In genomic region chr3:156323466-156323865, GRCh38 we compare ENCODE assay signal across 22 cellular contexts.
DNase-seq lines count a peak whose midpoint lies in the region; ATAC-seq, FAIRE-seq and TF ChIP-seq lines count a peak whose summit lies in the region.
"Had no signal": no experiment of that assay in that cellular context is flagged by ENCODE, and none has a peak within 500 bp of the region (broad histone marks: within the 10 kb centered on the region; RNA-seq: fewer than 3 reads in every experiment).

No MANE protein-coding gene starts in this region.

- no peak overlapping the region for H3K4me3 Mint-ChIP-seq in endothelial cell (ENCODE audit: unreplicated experiment)
- H3K4me3 Mint-ChIP-seq: activated T-helper 17 cell treated with anti-CD3 and anti-CD28 coated beads, Interleukin-2, amount 50 U/mL, for 72 hours; naive B cell; T-cell had no signal

- CTCF ChIA-PET in HepG2 (lab: Yijun Ruan, JAX; ENCODE audit: low intra/inter-chr PET ratio, low total read pairs), result no interaction called here

- BruUV-seq in HepG2 (replicated peaks; lab: Mats Ljungman, UMichigan), result no TSS peak

- H3K18ac ChIP-seq in neuronal stem cell (ENCODE audit: low read length), result no peak overlapping the region

- H2BK5ac ChIP-seq in neuronal stem cell (ENCODE audit: low read length), result no peak overlapping the region

- H3K23ac ChIP-seq in neuronal stem cell (ENCODE audit: low read depth, low read length, poor library complexity), result no peak overlapping the region

- H3K27ac Mint-ChIP-seq in endothelial cell (ENCODE audit: unreplicated experiment), result peak overlapping the region; percentile 45
- H3K27ac Mint-ChIP-seq: activated T-helper 17 cell treated with anti-CD3 and anti-CD28 coated beads, Interleukin-2, amount 50 U/mL, for 72 hours; naive B cell; T-cell had no signal

- whole genome bisulfite sequencing in HepG2 (ENCODE audit: low lambda C conversion rate), result 5% methylated on average over 3 of the region's 3 CpGs
- WGBS in right lobe of liver (ENCODE audit: insufficient coverage, low coverage, low lambda C conversion rate, missing lambda C conversion rate), result 25% methylated on average over 3 of the region's 3 CpGs
- WGBS in neuronal stem cell (ENCODE audit: extremely low coverage in 2 of 2, insufficient read length in 2 of 2, insufficient replicate concordance in 1 of 2), 2 donors, result no CpG with 5 or more reads among the region's 3 CpGs

- H3K4me1 ChIP-seq in HepG2 (ENCODE audit: insufficient read depth, low read length) (no peaks in the 10 kb centered on the region), right lobe of liver (no peaks in the 10 kb centered on the region), RWPE2 (ENCODE audit: insufficient read depth, poor library complexity, severe bottlenecking) (peaks cover 8% of the 10 kb centered on the region), neuronal stem cell (ENCODE audit: control insufficient read depth in 2 of 2, insufficient read depth in 1 of 2, low read depth in 1 of 2, low read length in 2 of 2) (peaks cover 0 to 3% of the 10 kb centered on the region in 2 donors)
- H3K4me1 ChIP-seq: A549, BLaER1, gastrocnemius medialis, uterus had no signal

- no peaks in the 10 kb centered on the region for H3K79me1 ChIP-seq in neuronal stem cell (ENCODE audit: low read depth, low read length)

- H3K27ac ChIP-seq in HepG2 (ENCODE audit: extremely low read length, insufficient read depth, low read length) (no peak overlapping the region), right lobe of liver (no peak overlapping the region), RWPE2 (ENCODE audit: poor library complexity, severe bottlenecking) (no peak overlapping the region), neuronal stem cell (replicated peaks; ENCODE audit: low read length) (no peak overlapping the region)
- H3K27ac ChIP-seq: A549, BLaER1, gastrocnemius medialis, uterus had no signal

- H3K36me3 ChIP-seq in HepG2 (replicated peaks in 1 of 2; ENCODE audit: control insufficient read depth in 1 of 2, insufficient read depth in 2 of 2, low read length in 2 of 2) (no peaks in the 10 kb centered on the region), right lobe of liver (no peaks in the 10 kb centered on the region), RWPE2 (ENCODE audit: low read depth) (no peaks in the 10 kb centered on the region), neuronal stem cell (replicated peaks in 1 of 2; ENCODE audit: control insufficient read depth in 2 of 2, insufficient read depth in 2 of 2, low read length in 2 of 2) (no peaks in the 10 kb centered on the region)
- H3K36me3 ChIP-seq: BLaER1, gastrocnemius medialis, uterus had no signal

- FAIRE-seq in HepG2 (lab: Jason Lieb, UNC), result no peak
- FAIRE-seq: A549, endothelial cell of umbilical vein, keratinocyte had no signal

- H3K4me3 ChIP-seq in HepG2 (replicated peaks in 1 of 3; ENCODE audit: insufficient read depth in 1 of 3, low read depth in 2 of 3, low read length in 3 of 3), result no peak overlapping the region
- H3K4me3 ChIP-seq in right lobe of liver, result no peak overlapping the region
- no peak overlapping the region for H3K4me3 ChIP-seq in RWPE2 (ENCODE audit: severe bottlenecking)
- no peak overlapping the region for H3K4me3 ChIP-seq in neuronal stem cell (ENCODE audit: low read length in 2 of 2)
- H3K4me3 ChIP-seq: A549, BLaER1, gastrocnemius medialis, uterus had no signal

- no peak for DNase-seq in HepG2 (ENCODE audit: low spot score)
- no peak for DNase-seq in right lobe of liver
- DNase-seq in RWPE2 (ENCODE audit: low spot score), result no peak
- DNase-seq in endothelial cell (ENCODE audit: low spot score), result no peak
- no peak for DNase-seq in NCI-H1105 (lab: John Stamatoyannopoulos, UW)
- DNase-seq in neuronal stem cell (ENCODE audit: low spot score), result no peak
- DNase-seq: activated CD4-positive, alpha-beta T cell treated with anti-CD3 and anti-CD28 coated beads for 48 hours; gastrocnemius medialis; naive B cell; NCI-H1417 treated with DMSO at 0.1 percent for 48 hours; NCI-H510A; NK-92 treated with Interleukin-12 subunit alpha and Interleukin-12 subunit beta, amount 100 ng/mL, for 24 hours; substantia nigra; T-cell; uterus had no signal

- H3K36me3 Mint-ChIP-seq in endothelial cell (ENCODE audit: low read depth, unreplicated experiment), result no peaks in the 10 kb centered on the region
- H3K36me3 Mint-ChIP-seq: naive B cell, T-cell had no signal

- no peak for TF ChIP-seq EP300 in HepG2 (IDR thresholded peaks at IDR 0.05; ENCODE audit: low read depth in 2 of 2, low read length in 2 of 2)
- TF ChIP-seq EP300 in HepG2 (CRISPR knock-in tag; IDR thresholded peaks at IDR 0.05; ENCODE audit: borderline replicate concordance), result no peak

- peaks cover 13% of the 10 kb centered on the region for H3K4me1 Mint-ChIP-seq in endothelial cell (ENCODE audit: unreplicated experiment)
- H3K4me1 Mint-ChIP-seq: activated T-helper 17 cell treated with anti-CD3 and anti-CD28 coated beads, Interleukin-2, amount 50 U/mL, for 72 hours; naive B cell; T-cell had no signal

- in situ Hi-C loops in HepG2 (cut with HindIII; ENCODE audit: extremely low pct_ligation_motif_present, low pct_unique_long_range_greater_than_20kb), result no loop called here

- H3K9me3 Mint-ChIP-seq in endothelial cell (ENCODE audit: unreplicated experiment), result no peaks in the 10 kb centered on the region
- H3K9me3 Mint-ChIP-seq: T-cell had no signal

- H3K27me3 ChIP-seq in HepG2 (ENCODE audit: control insufficient read depth in 1 of 2, insufficient read depth in 2 of 2, low read length in 2 of 2), result no peaks in the 10 kb centered on the region; a peak in 1 of 5 replicates
- no peaks in the 10 kb centered on the region for H3K27me3 ChIP-seq in right lobe of liver
- H3K27me3 ChIP-seq in RWPE2 (ENCODE audit: insufficient read depth, poor library complexity, severe bottlenecking), result no peaks in the 10 kb centered on the region
- no peaks in the 10 kb centered on the region for H3K27me3 ChIP-seq in neuronal stem cell (ENCODE audit: control insufficient read depth in 3 of 3, insufficient read depth in 3 of 3, low read depth in 1 of 3, low read length in 3 of 3)
- H3K27me3 ChIP-seq: BLaER1, gastrocnemius medialis, uterus had no signal

- H3K4ac ChIP-seq in neuronal stem cell (ENCODE audit: low read length), result no peak overlapping the region

- H2BK15ac ChIP-seq in neuronal stem cell (ENCODE audit: low read length), result no peak overlapping the region

- H2BK120ac ChIP-seq in neuronal stem cell (ENCODE audit: low read depth, low read length), result no peak overlapping the region

- POLR2A ChIA-PET in HepG2 (lab: Yijun Ruan, JAX), result no interaction called here

- no peak for ATAC-seq in HepG2
- ATAC-seq in right lobe of liver, result no peak
- ATAC-seq in RWPE2 (ENCODE audit: low read depth), result peak; percentile 79
- ATAC-seq in HG03196 (IDR thresholded peaks at IDR 0.05; ENCODE audit: unreplicated experiment), result no peak
- ATAC-seq in esophagus mucosa, result no peak
- ATAC-seq: A549; activated T-helper 17 cell treated with anti-CD3 and anti-CD28 coated beads, Interleukin-2, amount 50 U/mL, for 72 hours; gastrocnemius medialis; T-cell had no signal

- H3K79me2 ChIP-seq in HepG2 (ENCODE audit: insufficient read depth, low read length), result no peaks in the 10 kb centered on the region

- TF ChIP-seq POLR2A in HepG2 (IDR thresholded peaks at IDR 0.05; ENCODE audit: insufficient read depth in 1 of 2, low read depth in 2 of 2, low read length in 2 of 2) (no peak), right lobe of liver (IDR thresholded peaks at IDR 0.05) (no peak)

- H2BK12ac ChIP-seq in neuronal stem cell (ENCODE audit: low read length), result no peak overlapping the region

- no peak for TF ChIP-seq CTCF in HepG2 (CRISPR knock-in tag; IDR thresholded peaks at IDR 0.05)
- TF ChIP-seq CTCF in right lobe of liver (IDR thresholded peaks at IDR 0.05), result no peak
- no peak for TF ChIP-seq CTCF in RWPE2 (IDR thresholded peaks at IDR 0.05; ENCODE audit: poor library complexity, severe bottlenecking)
- TF ChIP-seq CTCF in endothelial cell (IDR thresholded peaks at IDR 0.05; ENCODE audit: unreplicated experiment), result no peak

- no peaks in the 10 kb centered on the region for H4K20me1 ChIP-seq in HepG2 (ENCODE audit: insufficient read depth, low read length)
- H4K20me1 ChIP-seq: BLaER1 had no signal

- TF ChIP-seq RAD21 in HepG2 (CRISPR knock-in tag; IDR thresholded peaks at IDR 0.05), result no peak

- H3K27me3 Mint-ChIP-seq in endothelial cell (ENCODE audit: unreplicated experiment), result no peaks in the 10 kb centered on the region

- H3K9ac ChIP-seq in HepG2 (ENCODE audit: insufficient read depth, low read depth, low read length), result no peak overlapping the region
- no peak overlapping the region for H3K9ac ChIP-seq in neuronal stem cell (ENCODE audit: low read depth, low read length, poor library complexity)
- H3K9ac ChIP-seq: BLaER1 had no signal

- H4K91ac ChIP-seq in neuronal stem cell (ENCODE audit: low read depth, low read length, poor library complexity), result no peak overlapping the region

- H4K8ac ChIP-seq in neuronal stem cell (ENCODE audit: low read depth, low read length), result no peak overlapping the region

- intact Hi-C loops in HepG2 (cut with micrococcal nuclease; ENCODE audit: unreplicated experiment) (no loop called here), right lobe of liver (cut with DNase I) (no loop called here)

- H3K14ac ChIP-seq in neuronal stem cell (ENCODE audit: low read length), result no peak overlapping the region

- H3K9me3 ChIP-seq in HepG2 (ENCODE audit: low read length) (no peaks in the 10 kb centered on the region), right lobe of liver (no peaks in the 10 kb centered on the region), RWPE2 (ENCODE audit: severe bottlenecking) (no peaks in the 10 kb centered on the region), neuronal stem cell (replicated peaks in 1 of 2; ENCODE audit: control insufficient read depth in 2 of 2, insufficient read depth in 1 of 2, low read depth in 1 of 2, low read length in 2 of 2) (no peaks in the 10 kb centered on the region)
- H3K9me3 ChIP-seq: A549, BLaER1, gastrocnemius medialis, uterus had no signal

- H2AK5ac ChIP-seq in neuronal stem cell (ENCODE audit: low read depth, low read length), result no peak overlapping the region

- H3K4me2 ChIP-seq in HepG2 (ENCODE audit: low read depth, low read length) (no peak overlapping the region), neuronal stem cell (ENCODE audit: insufficient read depth, low read length, poor library complexity, severe bottlenecking) (no peak overlapping the region)
- H3K4me2 ChIP-seq: A549, BLaER1 had no signal

- H2AFZ ChIP-seq in HepG2 (ENCODE audit: low read length) (no peak overlapping the region), neuronal stem cell (ENCODE audit: low read length) (no peak overlapping the region)
